ENCODE assay signal across 29 cellular contexts in genomic region chr12:5768880-5769199, GRCh38.
DNase-seq lines count a peak whose midpoint lies in the region; ATAC-seq, FAIRE-seq and TF ChIP-seq lines count a peak whose summit lies in the region.
"Had no signal": no experiment of that assay in that cellular context is flagged by ENCODE, and none has a peak within 500 bp of the region (broad histone marks: within the 10 kb centered on the region; RNA-seq: fewer than 3 reads in every experiment).

No MANE protein-coding gene starts in this region.

- H3K27ac Mint-ChIP-seq in chondrocyte (ENCODE audit: unreplicated experiment) (peak overlapping the region; percentile 58), neural crest cell (ENCODE audit: unreplicated experiment) (peak overlapping the region; percentile 91)
- H3K27ac Mint-ChIP-seq: CD14-positive monocyte; CD4-positive, alpha-beta memory T cell; CD4-positive, CD25-positive, alpha-beta regulatory T cell; CD8-positive, alpha-beta memory T cell had no signal

- DNase-seq in left ventricle myocardium inferior (no peak), left ventricle myocardium superior (no peak), chondrocyte (ENCODE audit: low spot score) (no peak), neural crest cell (ENCODE audit: low read depth, low spot score) (no peak), urothelium cell line (ENCODE audit: low spot score) (no peak), NCI-H1694 (lab: John Stamatoyannopoulos, UW) (no peak), SKM-1 (lab: John Stamatoyannopoulos, UW; ENCODE audit: unreplicated experiment) (no peak)
- DNase-seq in stimulated activated CD4-positive, alpha-beta T cell treated with anti-CD3 and anti-CD28 coated beads, Interleukin-4, amount 100 ng/mL, for 4 hours = no peak
- DNase-seq: 8988T; ACHN; BE2C; C1 segment of cervical spinal cord; CD4-positive, alpha-beta memory T cell; CD4-positive, CD25-positive, alpha-beta regulatory T cell; CD8-positive, alpha-beta memory T cell; COR-L47; DMS 273 treated with DMSO at 0.1 percent for 48 hours; DMS153; DMS53; DMS79; DND-41; EL; GDM1 had no signal

- H3K9me3 ChIP-seq in left ventricle myocardium inferior (replicated peaks) = peaks cover 12% of the 10 kb centered on the region
- H3K9me3 ChIP-seq: BE2C, BLaER1 had no signal

- intact Hi-C loops in left ventricle myocardium inferior (cut with micrococcal nuclease) (no loop called here), left ventricle myocardium superior (cut with micrococcal nuclease) (no loop called here)

- TF ChIP-seq CTCF in left ventricle myocardium inferior (IDR thresholded peaks at IDR 0.05; ENCODE audit: borderline replicate concordance) (no peak), chondrocyte (IDR thresholded peaks at IDR 0.05) (no peak), neural crest cell (conservative IDR thresholded peaks at IDR 0.05) (no peak)

- peak overlapping the region; percentile 74 for H3K27ac ChIP-seq in left ventricle myocardium inferior (replicated peaks)
- H3K27ac ChIP-seq: BLaER1 had no signal

- peaks cover 12% of the 10 kb centered on the region for H3K27me3 ChIP-seq in left ventricle myocardium inferior (ENCODE audit: low read depth)
- H3K27me3 ChIP-seq: BLaER1 had no signal

- peaks cover 14% of the 10 kb centered on the region for H3K27me3 Mint-ChIP-seq in chondrocyte (ENCODE audit: low read depth)
- H3K27me3 Mint-ChIP-seq in neural crest cell (ENCODE audit: low read depth) = peaks cover 15% of the 10 kb centered on the region

- peaks cover 9% of the 10 kb centered on the region for H3K36me3 ChIP-seq in left ventricle myocardium inferior
- H3K36me3 ChIP-seq: BE2C, BLaER1 had no signal

- peak; percentile 17 for FAIRE-seq in urothelium cell line (lab: Jason Lieb, UNC)
- FAIRE-seq: A204.1, GM12878, GM12892, GM18507 had no signal

- H3K9me3 Mint-ChIP-seq in chondrocyte (ENCODE audit: low read depth) (no peaks in the 10 kb centered on the region), neural crest cell (peaks cover 2% of the 10 kb centered on the region)

- no peak for ATAC-seq in left ventricle myocardium superior
- ATAC-seq: GM12878 had no signal

- H3K4me1 Mint-ChIP-seq in chondrocyte (ENCODE audit: low read depth) (peaks cover 15% of the 10 kb centered on the region), neural crest cell (no peaks in the 10 kb centered on the region)
- H3K4me1 Mint-ChIP-seq: CD14-positive monocyte; CD4-positive, alpha-beta memory T cell; CD4-positive, CD25-positive, alpha-beta regulatory T cell; CD8-positive, alpha-beta memory T cell had no signal

- H3K36me3 Mint-ChIP-seq in chondrocyte (ENCODE audit: low read depth) = no peaks in the 10 kb centered on the region
- H3K36me3 Mint-ChIP-seq in neural crest cell (ENCODE audit: low read depth) = peaks cover 3% of the 10 kb centered on the region
- H3K36me3 Mint-ChIP-seq: CD14-positive monocyte; CD4-positive, alpha-beta memory T cell; CD4-positive, CD25-positive, alpha-beta regulatory T cell; CD8-positive, alpha-beta memory T cell had no signal

- peaks cover 22% of the 10 kb centered on the region for H3K4me1 ChIP-seq in left ventricle myocardium inferior
- H3K4me1 ChIP-seq: BE2C, BLaER1 had no signal

- H3K4me3 Mint-ChIP-seq in chondrocyte (ENCODE audit: unreplicated experiment) (no peak overlapping the region), neural crest cell (no peak overlapping the region)
- H3K4me3 Mint-ChIP-seq: CD14-positive monocyte; CD4-positive, CD25-positive, alpha-beta regulatory T cell; CD8-positive, alpha-beta memory T cell had no signal

- no peak overlapping the region for H3K4me3 ChIP-seq in left ventricle myocardium inferior
- H3K4me3 ChIP-seq: BLaER1, GM12878 had no signal
